In genomic region chr18:76351961-76352581, GRCh38 we compare ENCODE assay signal across 8 cellular contexts.
A peak's percentile ranks its signal among the peaks of the same experiment; 100 is the strongest.
DNase-seq lines count a peak whose midpoint lies in the region; ATAC-seq and TF ChIP-seq lines count a peak whose summit lies in the region.

No MANE protein-coding gene starts in this region.

- 14 to 35% methylated on average over 24 of the region's 24 CpGs for WGBS in testis, 2 donors

- DNase-seq in HuH-7.5 (ENCODE audit: low spot score) (peak; percentile 42), SJSA1 (ENCODE audit: low read depth in 1 of 2, low spot score in 2 of 2) (peak; percentile 82 to 90), left cardiac atrium (peak; percentile 58), testis (peak; percentile 85), SW 1271 (lab: John Stamatoyannopoulos, UW) (no peak), cerebellar cortex (ENCODE audit: low spot score) (no peak)

- peak; percentile 76 to 77 for ATAC-seq in left cardiac atrium
- no peak for ATAC-seq in HG03196 (IDR thresholded peaks at IDR 0.05; ENCODE audit: unreplicated experiment)
- no peak for ATAC-seq in GM18870 (IDR thresholded peaks at IDR 0.05; ENCODE audit: unreplicated experiment)

- TF ChIP-seq CTCF in testis (IDR thresholded peaks at IDR 0.05), result no peak

- H3K27me3 ChIP-seq in SJSA1 (replicated peaks) (no peaks in the 10 kb centered on the region), testis (no peaks in the 10 kb centered on the region)

- H3K9me3 ChIP-seq in SJSA1 (replicated peaks) (no peaks in the 10 kb centered on the region), testis (no peaks in the 10 kb centered on the region)

- intact Hi-C loops in left cardiac atrium (cut with DNase I) (no loop called here), testis (cut with DNase I; ENCODE audit: low total_unique reads) (loop anchor here (10.0 kb wide), 1 partner anchor 87 kb away; no protein-coding TSS in a partner anchor)

- H3K27ac ChIP-seq in SJSA1 (no peak overlapping the region), testis (no peak overlapping the region)

- no peak for TF ChIP-seq POLR2A in testis (IDR thresholded peaks at IDR 0.05)

- H3K4me3 ChIP-seq in SJSA1, result peak overlapping the region; percentile 11
- no peak overlapping the region for H3K4me3 ChIP-seq in testis

- H3K36me3 ChIP-seq in SJSA1 (peaks cover 3% of the 10 kb centered on the region; the same call in 1 of the 2 replicates), testis (ENCODE audit: low read depth, missing control alignments) (no peaks in the 10 kb centered on the region)

- H3K4me1 ChIP-seq in SJSA1 (replicated peaks) (peaks cover 15% of the 10 kb centered on the region), testis (peaks cover 6% of the 10 kb centered on the region)

Comparison
In these comparisons a context has a peak if more than half of its experiments do, and no peak if none do; other contexts are left out.
1. DNase-seq: peak in HuH-7.5 (single experiment), SJSA1 (2 of 2), left cardiac atrium (single experiment) and testis (single experiment); none in SW 1271 (0 of 2) and cerebellar cortex (single experiment).
2. ATAC-seq: peak in left cardiac atrium (2 of 2); none in HG03196 (single experiment) and GM18870 (single experiment).